In the genomic region with DNA sequence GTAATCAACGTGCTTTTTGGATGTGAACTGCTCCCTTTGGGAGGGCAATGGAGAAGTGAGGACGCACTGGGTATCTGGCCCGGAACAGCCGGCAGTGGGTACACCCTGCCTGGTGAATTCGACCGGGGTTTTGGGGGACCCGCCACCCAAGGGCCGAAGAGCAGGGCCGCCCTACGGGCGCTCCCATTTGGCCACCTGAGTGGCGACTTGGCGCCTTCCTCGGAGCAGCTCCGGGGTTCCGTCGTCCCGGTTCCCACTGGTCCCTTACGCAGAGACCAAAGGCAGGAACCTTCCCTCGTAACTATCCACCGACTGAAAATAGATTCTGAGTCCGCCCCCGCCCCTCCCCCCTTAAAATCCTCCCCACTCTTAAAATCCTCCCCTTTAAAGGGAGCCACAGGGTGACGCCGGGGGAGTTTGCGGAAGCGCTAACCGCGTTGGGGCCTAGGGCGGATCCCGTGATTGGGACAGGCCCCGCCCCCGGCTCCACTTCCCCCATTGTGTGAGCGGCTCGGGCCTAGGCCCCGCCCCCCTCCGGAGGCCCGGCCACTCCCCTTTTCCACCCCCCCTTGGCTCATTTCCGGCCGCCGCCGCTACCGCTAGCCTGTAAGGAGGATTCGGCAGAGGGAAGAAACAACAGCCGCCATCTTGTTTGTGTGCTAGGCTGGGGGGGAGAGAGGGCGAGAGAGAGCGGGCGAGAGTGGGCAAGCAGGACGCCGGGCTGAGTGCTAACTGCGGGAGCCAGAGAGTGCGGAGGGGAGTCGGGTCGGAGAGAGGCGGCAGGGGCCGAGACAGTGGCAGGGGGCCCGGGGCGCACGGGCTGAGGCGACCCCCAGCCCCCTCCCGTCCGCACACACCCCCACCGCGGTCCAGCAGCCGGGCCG, we compare ENCODE assay signal across 1 cellular context.
TF ChIP-seq lines count a peak whose summit lies in the region.

No MANE protein-coding gene starts in this region.

TF ChIP-seq in WTC11, 78 proteins besides CTCF, POLR2A, EP300 and RAD21 (continued from another document):
- TF ChIP-seq HMGXB4 (CRISPR knock-in tag; IDR thresholded peaks at IDR 0.05) (0 out of 2 replicates have a peak, but pooled peaks have one; percentile 39), OVOL2 (CRISPR knock-in tag; IDR thresholded peaks at IDR 0.05; ENCODE audit: borderline replicate concordance) (no peak), ERG (CRISPR knock-in tag; IDR thresholded peaks at IDR 0.05) (no peak), ZNF219 (CRISPR knock-in tag; IDR thresholded peaks at IDR 0.05; ENCODE audit: borderline replicate concordance) (no peak), FOXK1 (CRISPR knock-in tag; IDR thresholded peaks at IDR 0.05) (peak; percentile 69; the same call in 1 of the 2 replicates)
